19 cellular contexts compared by ENCODE assay signal in the genomic region with DNA sequence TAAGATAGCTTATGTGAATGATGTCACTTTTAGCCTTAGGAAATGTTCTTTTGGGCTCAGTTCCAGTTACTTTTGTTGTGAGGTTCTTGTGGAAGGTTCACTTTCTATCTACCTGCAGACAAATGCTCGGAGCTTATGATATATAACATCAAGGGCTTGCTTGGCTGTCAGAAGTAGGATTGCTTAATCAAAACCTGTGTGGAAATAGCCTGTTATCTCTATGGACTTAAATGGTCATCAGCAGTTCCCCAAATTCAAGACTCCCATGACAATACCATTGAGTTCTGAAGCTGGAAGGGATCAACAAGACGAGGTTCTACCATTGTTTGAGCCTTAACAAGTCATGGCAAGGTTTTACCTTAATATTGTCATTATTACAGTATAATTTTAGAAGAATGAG. TPM values are rescaled to one million over a fixed set of nuclear protein-coding genes. Genes with fewer than 3 reads are reported as not detected.
DNase-seq lines count a peak whose midpoint lies in the region; ATAC-seq and TF ChIP-seq lines count a peak whose summit lies in the region.
"Had no signal": no experiment of that assay in that cellular context is flagged by ENCODE, and none has a peak within 500 bp of the region (broad histone marks: within the 10 kb centered on the region; RNA-seq: fewer than 3 reads in every experiment).

No MANE protein-coding gene starts in this region.

- TF ChIP-seq CTCF in CD4-positive, alpha-beta T cell (IDR thresholded peaks at IDR 0.05) = no peak
- TF ChIP-seq CTCF in KMS-11 (conservative IDR thresholded peaks at IDR 0.05; ENCODE audit: low read depth, low read length) = no peak

- peaks cover 24% of the 10 kb centered on the region for H3K36me3 Mint-ChIP-seq in CD4-positive, alpha-beta T cell (ENCODE audit: low read depth)
- H3K36me3 Mint-ChIP-seq in memory B cell = peaks cover 17% of the 10 kb centered on the region

- POLR2A ChIA-PET in CD4-positive, alpha-beta T cell (lab: Charles Lee) = interaction anchor here (1.0 to 8.1 kb wide), 6 partner anchors 10 to 261 kb away, joined by 3 to 74 read pairs (median 10); a partner anchor contains a TSS

- peak overlapping the region; percentile 92 for H3K27ac Mint-ChIP-seq in CD4-positive, alpha-beta T cell
- peak overlapping the region; percentile 81 for H3K27ac Mint-ChIP-seq in memory B cell
- H3K27ac Mint-ChIP-seq: nephron had no signal

- no peaks in the 10 kb centered on the region for H3K9me3 Mint-ChIP-seq in CD4-positive, alpha-beta T cell
- H3K9me3 Mint-ChIP-seq in memory B cell = no peaks in the 10 kb centered on the region
- H3K9me3 Mint-ChIP-seq: nephron had no signal

- no peaks in the 10 kb centered on the region for H3K36me3 ChIP-seq in KMS-11 (ENCODE audit: insufficient read depth)
- H3K36me3 ChIP-seq in aorta (ENCODE audit: control insufficient read depth in 1 of 2, insufficient read depth in 2 of 2, low read length in 1 of 2) = no peaks in the 10 kb centered on the region
- H3K36me3 ChIP-seq: esophagus squamous epithelium, tibial nerve had no signal

- H3K4me1 Mint-ChIP-seq in CD4-positive, alpha-beta T cell (ENCODE audit: low read depth) = peaks cover 97% of the 10 kb centered on the region
- peaks cover 78% of the 10 kb centered on the region for H3K4me1 Mint-ChIP-seq in memory B cell

- intact Hi-C loops in CD4-positive, alpha-beta T cell (cut with DNase I, micrococcal nuclease) = loop anchor here (2.0 to 5.0 kb wide), 3 partner anchors 19 to 40 kb away; no protein-coding TSS in a partner anchor
- intact Hi-C loops in aorta (cut with DNase I) = no loop called here

- H3K4me3 Mint-ChIP-seq in CD4-positive, alpha-beta T cell = peak overlapping the region; percentile 7
- no peak overlapping the region for H3K4me3 Mint-ChIP-seq in memory B cell
- H3K4me3 Mint-ChIP-seq: nephron had no signal

- CTCF ChIA-PET in CD4-positive, alpha-beta T cell (lab: Charles Lee) = interaction anchor here (1.2 to 3.6 kb wide), 4 partner anchors 17 to 39 kb away, joined by 3 to 15 read pairs (median 4); no protein-coding TSS in a partner anchor

- H3K27me3 Mint-ChIP-seq in CD4-positive, alpha-beta T cell = no peaks in the 10 kb centered on the region
- no peaks in the 10 kb centered on the region for H3K27me3 Mint-ChIP-seq in memory B cell
- H3K27me3 Mint-ChIP-seq: activated naive CD8-positive, alpha-beta T cell had no signal

- H3K79me2 ChIP-seq in KMS-11 (ENCODE audit: insufficient read depth, low read depth) = 0 out of 2 replicates have a peak, but pooled peaks cover 4% of the 10 kb centered on the region

- peaks cover 72% of the 10 kb centered on the region for H3K4me1 ChIP-seq in KMS-11 (ENCODE audit: low read depth, poor library complexity, severe bottlenecking)
- no peaks in the 10 kb centered on the region for H3K4me1 ChIP-seq in aorta (ENCODE audit: control insufficient read depth in 1 of 2, insufficient read depth in 2 of 2, low read length in 2 of 2)

- H3K4me3 ChIP-seq in KMS-11 (IDR thresholded peaks at IDR 0.05; ENCODE audit: insufficient read depth, low read depth, low read length) (no peak overlapping the region), aorta (ENCODE audit: low read length in 2 of 2) (no peak overlapping the region)
- H3K4me3 ChIP-seq: esophagus squamous epithelium, tibial nerve had no signal

- whole genome bisulfite sequencing in aorta, 2 donors = 86 to 93% methylated on average over 2 of the region's 2 CpGs

- DNase-seq in CD4-positive, alpha-beta T cell = no peak
- DNase-seq in SKM-1 treated with dmso at 0.1 percent for 144 hours (lab: John Stamatoyannopoulos, UW; ENCODE audit: unreplicated experiment) = peak; percentile 79
- no peak for DNase-seq in memory B cell (ENCODE audit: low spot score in 2 of 2)
- DNase-seq in NK-92 (lab: John Stamatoyannopoulos, UW; ENCODE audit: unreplicated experiment) = no peak
- DNase-seq in NCI-H2107 treated with DMSO at 0.1 percent for 48 hours (lab: John Stamatoyannopoulos, UW; ENCODE audit: unreplicated experiment) = no peak
- no peak for DNase-seq in aorta
- DNase-seq: activated CD4-positive, alpha-beta T cell treated with anti-CD3 and anti-CD28 coated beads, Interleukin-2, amount 50 U/mL, for 4 hours; activated T-cell treated with anti-CD3 and anti-CD28 coated beads, Interleukin-2, amount 50 U/mL, for 1 hour; DMS153; esophagus squamous epithelium; Karpas-422; NCI-H146; PC-3 had no signal

- H2AFZ ChIP-seq in KMS-11 (ENCODE audit: low read depth) = no peak overlapping the region

- H4K20me1 ChIP-seq in KMS-11 (ENCODE audit: insufficient read depth) = no peaks in the 10 kb centered on the region

- no peaks in the 10 kb centered on the region for H3K27me3 ChIP-seq in CD4-positive, alpha-beta T cell (ENCODE audit: control insufficient read depth, insufficient read depth, low read length)
- H3K27me3 ChIP-seq in KMS-11 (ENCODE audit: insufficient read depth, low read depth) (no peaks in the 10 kb centered on the region), aorta (ENCODE audit: control insufficient read depth in 1 of 2, insufficient read depth in 2 of 2, low read length in 1 of 2) (no peaks in the 10 kb centered on the region)
- H3K27me3 ChIP-seq: esophagus squamous epithelium, tibial nerve had no signal

- no peaks in the 10 kb centered on the region for H3K9me3 ChIP-seq in CD4-positive, alpha-beta T cell (ENCODE audit: control insufficient read depth, low read length)
- H3K9me3 ChIP-seq in aorta (ENCODE audit: control insufficient read depth, low read length) = no peaks in the 10 kb centered on the region
- H3K9me3 ChIP-seq: esophagus squamous epithelium, tibial nerve had no signal

- peak overlapping the region; percentile 42; the same call in 1 of the 2 replicates for H3K4me2 ChIP-seq in KMS-11

- H3K9ac ChIP-seq in KMS-11 = no peak overlapping the region

- no peak for ATAC-seq in CD4-positive, alpha-beta T cell (ENCODE audit: poor library complexity)
- ATAC-seq in memory B cell (ENCODE audit: low read depth) (no peak), HG03342 (IDR thresholded peaks at IDR 0.05; ENCODE audit: unreplicated experiment) (no peak), aorta (ENCODE audit: low FRiP score) (no peak)
- ATAC-seq: PC-3 had no signal

- H3K27ac ChIP-seq in CD4-positive, alpha-beta T cell (ENCODE audit: low read depth, low read length) = peak overlapping the region; percentile 33
- H3K27ac ChIP-seq in KMS-11 (no peak overlapping the region), aorta (ENCODE audit: low read depth in 1 of 2, low read length in 2 of 2) (no peak overlapping the region)
- H3K27ac ChIP-seq: esophagus squamous epithelium, tibial nerve had no signal

RNA-seq across cellular contexts. Expression of a gene that starts 43.8 kb away (rescaled TPM):
- total RNA-seq in CD4-positive, alpha-beta T cell = 10 to 100 TPM; 56.6 to 60.4 TPM
- 10 to 100 TPM; 32.5 to 65.0 TPM for total RNA-seq in aorta
- 1 to 10 TPM; 4.1 to 5.5 TPM for polyA plus RNA-seq in aorta
- total RNA-seq: NCI-H460 had no signal

Comparison
In these comparisons a context has a peak if more than half of its experiments do, and no peak if none do; other contexts are left out.
1. intact Hi-C loops: an anchor here in CD4-positive, alpha-beta T cell (2.0 to 5.0 kb wide); none called in aorta.